Comparison of ENCODE assay signal across 20 cellular contexts in the genomic region with DNA sequence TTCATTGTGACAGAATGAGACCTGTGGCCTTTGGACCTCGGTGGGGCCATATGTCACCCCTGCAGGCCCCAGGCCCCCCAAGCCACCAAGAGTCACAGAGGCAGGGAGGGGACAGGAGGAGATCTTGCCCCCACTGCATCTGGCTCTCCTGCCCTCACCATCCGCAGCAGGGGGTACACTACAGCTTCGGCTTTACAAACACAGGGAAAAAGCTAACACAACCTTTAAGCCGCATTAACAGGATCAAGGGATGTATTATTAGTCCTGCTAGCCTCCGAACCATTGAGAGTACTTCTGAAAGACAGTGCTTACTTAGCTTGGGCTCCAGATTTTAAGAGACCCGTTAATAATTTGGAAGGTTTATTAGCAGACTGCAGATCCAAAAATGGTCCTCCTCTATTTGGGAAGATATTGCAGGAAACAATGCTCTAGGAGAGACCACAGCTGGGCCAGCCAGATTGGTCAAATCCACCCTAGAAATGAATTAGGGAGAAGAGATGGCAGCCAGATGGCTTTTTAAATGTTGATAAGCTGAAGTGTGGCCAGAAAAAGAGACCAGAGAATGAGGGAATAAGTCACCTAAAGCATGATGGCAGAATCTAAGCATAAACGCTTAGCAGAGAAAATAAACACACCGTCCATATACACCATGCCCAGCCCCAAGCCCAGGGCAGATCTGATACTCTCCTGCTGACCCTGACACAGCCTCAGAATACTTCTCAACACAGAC. TPM values are rescaled to one million over a fixed set of nuclear protein-coding genes. Genes with fewer than 3 reads are reported as not detected.
DNase-seq lines count a peak whose midpoint lies in the region; FAIRE-seq and TF ChIP-seq lines count a peak whose summit lies in the region.
"Had no signal": no experiment of that assay in that cellular context is flagged by ENCODE, and none has a peak within 500 bp of the region (broad histone marks: within the 10 kb centered on the region; RNA-seq: fewer than 3 reads in every experiment).

No MANE protein-coding gene starts in this region.

- DNase-seq in D721Med (ENCODE audit: insufficient read length, low spot score) = peak; percentile 53
- DNase-seq in NCI-H1694 treated with DMSO at 0.1 percent for 48 hours (lab: John Stamatoyannopoulos, UW) = peak; percentile 14
- DNase-seq in WERI-Rb-1 = peak; percentile 90
- DNase-seq in neural crest cell (ENCODE audit: low read depth, low spot score) = no peak
- no peak for DNase-seq in glomerular visceral epithelial cell (ENCODE audit: extremely low spot score)
- DNase-seq in kidney = no peak
- DNase-seq in right atrium auricular region (ENCODE audit: low spot score) = no peak
- DNase-seq: Calu3; CD8-positive, alpha-beta T cell; DMS79 treated with DMSO at 0.1 percent for 48 hours; GM23248; IMR-90; Karpas-422; NCI-H1436 treated with DMSO at 0.1 percent for 48 hours; NCI-H2081; NCI-H774; SHP77 had no signal

- peaks cover 3% of the 10 kb centered on the region for H3K36me3 Mint-ChIP-seq in neural crest cell (ENCODE audit: low read depth)
- H3K36me3 Mint-ChIP-seq: CD8-positive, alpha-beta T cell had no signal

- no peaks in the 10 kb centered on the region for H3K27me3 Mint-ChIP-seq in neural crest cell (ENCODE audit: low read depth)

- FAIRE-seq in D721Med (lab: Jason Lieb, UNC) (peak; percentile 46), kidney (lab: Jason Lieb, UNC) (no peak)

- H3K9me3 ChIP-seq in WERI-Rb-1 (ENCODE audit: severe bottlenecking) = no peaks in the 10 kb centered on the region
- no peaks in the 10 kb centered on the region for H3K9me3 ChIP-seq in kidney (ENCODE audit: control insufficient read depth in 1 of 2, low read length in 2 of 2)
- H3K9me3 ChIP-seq in right atrium auricular region = no peaks in the 10 kb centered on the region
- H3K9me3 ChIP-seq: BLaER1 treated with 17β-estradiol and CSF1 and Interleukin-3, amounts not matched to agents 10 nM and 100 nM; HAP-1 had no signal

- peak overlapping the region; percentile 32 for H3K4me3 ChIP-seq in WERI-Rb-1 (ENCODE audit: low read depth, low read length)
- no peak overlapping the region for H3K4me3 ChIP-seq in kidney (ENCODE audit: low read length in 2 of 2)
- no peak overlapping the region for H3K4me3 ChIP-seq in right atrium auricular region
- H3K4me3 ChIP-seq: BLaER1 treated with 17β-estradiol and CSF1 and Interleukin-3, amounts not matched to agents 10 nM and 100 nM; GM23248; HAP-1 had no signal

- TF ChIP-seq CTCF in D721Med (IDR thresholded peaks at IDR 0.05; ENCODE audit: insufficient read depth, missing control alignments) (no peak), WERI-Rb-1 (IDR thresholded peaks at IDR 0.05; ENCODE audit: low read depth, low read length) (no peak), neural crest cell (conservative IDR thresholded peaks at IDR 0.05) (no peak), kidney (IDR thresholded peaks at IDR 0.05; ENCODE audit: borderline replicate concordance, extremely low read depth, insufficient read depth) (no peak), right atrium auricular region (IDR thresholded peaks at IDR 0.05) (no peak)

- peaks cover 66% of the 10 kb centered on the region for H3K4me1 Mint-ChIP-seq in neural crest cell

- no peaks in the 10 kb centered on the region for H3K27me3 ChIP-seq in WERI-Rb-1 (ENCODE audit: insufficient read depth, low read depth, severe bottlenecking)
- no peaks in the 10 kb centered on the region for H3K27me3 ChIP-seq in right atrium auricular region
- H3K27me3 ChIP-seq: BLaER1 treated with 17β-estradiol and CSF1 and Interleukin-3, amounts not matched to agents 10 nM and 100 nM had no signal

- H3K9ac ChIP-seq in kidney (ENCODE audit: low read length in 2 of 2) = no peak overlapping the region
- H3K9ac ChIP-seq: BLaER1 treated with 17β-estradiol and CSF1 and Interleukin-3, amounts not matched to agents 10 nM and 100 nM; GM23248 had no signal

- intact Hi-C loops in kidney (cut with DNase I) = no loop called here

- no peaks in the 10 kb centered on the region for H3K9me3 Mint-ChIP-seq in neural crest cell
- H3K9me3 Mint-ChIP-seq: CD8-positive, alpha-beta T cell had no signal

- no peak overlapping the region for H3K4me3 Mint-ChIP-seq in neural crest cell
- H3K4me3 Mint-ChIP-seq: CD8-positive, alpha-beta T cell had no signal

- peak overlapping the region; percentile 93 for H3K27ac Mint-ChIP-seq in neural crest cell (ENCODE audit: unreplicated experiment)
- H3K27ac Mint-ChIP-seq: CD8-positive, alpha-beta T cell had no signal

- peak overlapping the region; percentile 71 for H3K27ac ChIP-seq in WERI-Rb-1
- H3K27ac ChIP-seq in kidney (ENCODE audit: low read depth in 2 of 2, low read length in 2 of 2) = no peak overlapping the region
- no peak overlapping the region for H3K27ac ChIP-seq in right atrium auricular region
- H3K27ac ChIP-seq: BLaER1 treated with 17β-estradiol and CSF1 and Interleukin-3, amounts not matched to agents 10 nM and 100 nM; GM23248; HL-60 had no signal

- H3K4me1 ChIP-seq in kidney (ENCODE audit: control insufficient read depth in 1 of 2, insufficient read depth in 1 of 2, low read depth in 1 of 2, low read length in 2 of 2) (no peaks in the 10 kb centered on the region), right atrium auricular region (no peaks in the 10 kb centered on the region)

- H3K36me3 ChIP-seq in WERI-Rb-1 (no peaks in the 10 kb centered on the region), kidney (ENCODE audit: control insufficient read depth in 1 of 2, insufficient read depth in 2 of 2, low read length in 2 of 2) (no peaks in the 10 kb centered on the region), right atrium auricular region (no peaks in the 10 kb centered on the region)
- H3K36me3 ChIP-seq: BLaER1 treated with 17β-estradiol and CSF1 and Interleukin-3, amounts not matched to agents 10 nM and 100 nM; HAP-1 had no signal

RNA-seq across cellular contexts. Expression of gene SRGAP3, which starts 31.5 kb away (rescaled TPM):
- total RNA-seq in neural crest cell (58.4 and 60.5 TPM in 2 replicates), kidney (24.3 TPM), right atrium auricular region (1 to 10 TPM; 4.0 to 5.0 TPM)
- polyA plus RNA-seq in kidney (ENCODE audit: insufficient read depth, low read depth, low replicate concordance) = 4.1 TPM

Comparison
In these comparisons a context has a peak if more than half of its experiments do, and no peak if none do; other contexts are left out.
1. DNase-seq: peak in D721Med (single experiment), NCI-H1694 treated with DMSO at 0.1 percent for 48 hours (single experiment) and WERI-Rb-1 (single experiment); none in neural crest cell (single experiment), glomerular visceral epithelial cell (single experiment), kidney (single experiment) and right atrium auricular region (single experiment).